Comparison of ENCODE assay signal across 1 cellular context in the genomic region with DNA sequence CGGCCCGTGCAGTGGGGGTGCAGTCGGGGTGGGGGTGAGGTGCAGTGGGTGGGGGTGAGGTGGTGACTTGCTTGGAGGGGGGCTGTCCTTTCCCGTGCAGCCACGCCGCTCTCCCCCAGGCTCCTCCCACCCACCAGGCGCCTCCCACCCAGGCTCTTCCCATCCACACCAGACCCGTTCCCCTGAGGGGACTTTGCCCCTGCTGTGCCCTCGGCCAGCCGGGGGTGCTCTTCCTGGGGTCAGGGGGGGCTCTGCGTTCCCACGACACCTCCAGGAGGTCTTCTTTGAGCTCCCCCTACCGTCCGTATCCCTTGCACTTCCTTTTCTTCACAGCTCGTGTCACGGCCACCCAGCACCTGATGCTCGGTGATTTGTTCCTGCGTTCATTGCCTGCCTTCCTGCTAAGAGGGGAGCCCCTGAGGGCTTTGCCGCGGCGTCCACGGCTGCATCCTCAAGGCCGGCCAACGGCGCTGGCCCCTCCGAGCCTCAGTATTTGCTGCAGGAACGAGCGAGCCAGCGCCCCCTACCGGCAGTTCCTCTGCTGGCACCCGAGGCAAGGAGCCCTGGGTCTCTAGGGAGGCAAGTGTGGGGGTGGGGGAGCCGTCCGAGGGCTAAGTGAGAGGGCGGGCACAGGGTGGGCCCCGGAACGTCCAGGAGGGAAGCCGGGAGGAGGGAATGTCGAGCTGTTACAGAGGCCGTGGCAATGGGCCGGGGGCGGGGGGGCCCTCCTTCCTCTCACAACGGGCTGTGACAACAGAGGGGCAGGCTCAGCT.
TF ChIP-seq lines count a peak whose summit lies in the region.

No MANE protein-coding gene starts in this region.

TF ChIP-seq in K562, 482 proteins besides CTCF, POLR2A, EP300 and RAD21 (continues in another document):
- TF ChIP-seq, protein P1, sequence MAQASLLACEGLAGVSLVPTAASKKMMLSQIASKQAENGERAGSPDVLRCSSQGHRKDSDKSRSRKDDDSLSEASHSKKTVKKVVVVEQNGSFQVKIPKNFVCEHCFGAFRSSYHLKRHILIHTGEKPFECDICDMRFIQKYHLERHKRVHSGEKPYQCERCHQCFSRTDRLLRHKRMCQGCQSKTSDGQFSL (CRISPR knock-in tag; IDR thresholded peaks at IDR 0.05): peak; percentile 47; the same call in 1 of the 2 replicates
- TF ChIP-seq, protein P1 (tag; IDR thresholded peaks at IDR 0.05): peak in 1 of 2 experiments; percentile 86; a peak in 2 of 4 replicates
- TF ChIP-seq KLF16 (IDR thresholded peaks at IDR 0.05) (peak; percentile 31; the same call in 1 of the 2 replicates), CBX3 (IDR thresholded peaks at IDR 0.05; ENCODE audit: borderline replicate concordance in 1 of 2, low read length in 2 of 2) (peak in 1 of 2 experiments; percentile 52; a peak in 1 of 3 replicates), LARP7 (IDR thresholded peaks at IDR 0.05) (no peak), MTA3 (IDR thresholded peaks at IDR 0.05; ENCODE audit: borderline replicate concordance) (peak; percentile 82; the same call in 1 of the 2 replicates), CTBP1 (IDR thresholded peaks at IDR 0.05; ENCODE audit: borderline replicate concordance) (peak; percentile 51; the same call in 1 of the 2 replicates), NEUROD1 (IDR thresholded peaks at IDR 0.05; ENCODE audit: borderline replicate concordance, low read depth, low read length, partially characterized antibody) (no peak), ZBTB7A (IDR thresholded peaks at IDR 0.05; ENCODE audit: borderline replicate concordance, control insufficient read depth, low read depth, low read length) (peak; percentile 88), POU5F1 (IDR thresholded peaks at IDR 0.05; ENCODE audit: borderline replicate concordance, low read depth, low read length, partially characterized antibody) (no peak), ZFX (CRISPR knock-in tag; IDR thresholded peaks at IDR 0.05) (peak; percentile 40; the same call in 1 of the 2 replicates), CHD2 (IDR thresholded peaks at IDR 0.05; ENCODE audit: low read depth, low read length) (0 out of 2 replicates have a peak, but pooled peaks have one; percentile 24), SRSF1 (IDR thresholded peaks at IDR 0.05; ENCODE audit: low read depth, low read length) (no peak), TCF3 (CRISPR knock-in tag; IDR thresholded peaks at IDR 0.05) (0 out of 2 replicates have a peak, but pooled peaks have one; percentile 8), ATF1 (CRISPR knock-in tag; IDR thresholded peaks at IDR 0.05) (no peak), ATF1 (tag; IDR thresholded peaks at IDR 0.05) (peak; percentile 45), ARNT (IDR thresholded peaks at IDR 0.05) (no peak; a peak in 1 of 4 replicates), SP1 (CRISPR knock-in tag; IDR thresholded peaks at IDR 0.05) (peak; percentile 63; the same call in 1 of the 2 replicates), LCOR (CRISPR knock-in tag; IDR thresholded peaks at IDR 0.05) (peak; percentile 13; the same call in 1 of the 2 replicates), BRD4 (IDR thresholded peaks at IDR 0.05) (0 out of 2 replicates have a peak, but pooled peaks have one; percentile 37), CREB1 (IDR thresholded peaks at IDR 0.05) (no peak), CREB1 (CRISPR knock-in tag; IDR thresholded peaks at IDR 0.05) (peak; percentile 58; the same call in 1 of the 2 replicates), FOXA1 (IDR thresholded peaks at IDR 0.05; ENCODE audit: borderline replicate concordance) (no peak), MYBL2 (IDR thresholded peaks at IDR 0.05; ENCODE audit: low read depth) (no peak), MYBL2 (CRISPR knock-in tag; IDR thresholded peaks at IDR 0.05; ENCODE audit: borderline replicate concordance) (no peak), ARID2 (IDR thresholded peaks at IDR 0.05) (peak; percentile 46; the same call in 1 of the 2 replicates), BRD9 (IDR thresholded peaks at IDR 0.05; ENCODE audit: low read depth, partially characterized antibody) (no peak), CREM (IDR thresholded peaks at IDR 0.05; ENCODE audit: low read depth) (0 out of 2 replicates have a peak, but pooled peaks have one; percentile 34), SMC3 (conservative IDR thresholded peaks at IDR 0.05; ENCODE audit: insufficient read depth, low read depth, low read length) (peak; percentile 32; the same call in 1 of the 2 replicates), CXXC5 (CRISPR knock-in tag; IDR thresholded peaks at IDR 0.05) (peak; percentile 55), RCOR1 (IDR thresholded peaks at IDR 0.05; ENCODE audit: borderline replicate concordance in 1 of 2, low read depth in 2 of 2, low read length in 2 of 2) (peak in 1 of 2 experiments; percentile 50; a peak in 1 of 4 replicates), NR2C2 (CRISPR knock-in tag; IDR thresholded peaks at IDR 0.05) (no peak), NR2C2 (tag; IDR thresholded peaks at IDR 0.05) (peak; percentile 17; the same call in 1 of the 2 replicates), FOXM1 (IDR thresholded peaks at IDR 0.05; ENCODE audit: low read depth) (no peak), FOXM1 (CRISPR knock-in tag; IDR thresholded peaks at IDR 0.05; ENCODE audit: low read depth) (0 out of 2 replicates have a peak, but pooled peaks have one; percentile 67), NR2F6 (CRISPR knock-in tag; IDR thresholded peaks at IDR 0.05) (no peak), SPI1 (IDR thresholded peaks at IDR 0.05; ENCODE audit: borderline replicate concordance, low read depth, low read length) (peak; percentile 70), RBFOX2 (IDR thresholded peaks at IDR 0.05; ENCODE audit: low read depth, low read length) (peak; percentile 60), TOE1 (IDR thresholded peaks at IDR 0.05; ENCODE audit: borderline replicate concordance) (peak; percentile 61; the same call in 1 of the 2 replicates), TOE1 (CRISPR knock-in tag; IDR thresholded peaks at IDR 0.05; ENCODE audit: borderline replicate concordance, low read depth) (no peak), GTF2F1 (IDR thresholded peaks at IDR 0.05; ENCODE audit: low read depth, low read length) (no peak), MCM3 (IDR thresholded peaks at IDR 0.05) (no peak), ZNF263 (CRISPR knock-in tag; IDR thresholded peaks at IDR 0.05; ENCODE audit: borderline replicate concordance) (peak; percentile 46; the same call in 1 of the 2 replicates)
- TF ChIP-seq, protein P2, sequence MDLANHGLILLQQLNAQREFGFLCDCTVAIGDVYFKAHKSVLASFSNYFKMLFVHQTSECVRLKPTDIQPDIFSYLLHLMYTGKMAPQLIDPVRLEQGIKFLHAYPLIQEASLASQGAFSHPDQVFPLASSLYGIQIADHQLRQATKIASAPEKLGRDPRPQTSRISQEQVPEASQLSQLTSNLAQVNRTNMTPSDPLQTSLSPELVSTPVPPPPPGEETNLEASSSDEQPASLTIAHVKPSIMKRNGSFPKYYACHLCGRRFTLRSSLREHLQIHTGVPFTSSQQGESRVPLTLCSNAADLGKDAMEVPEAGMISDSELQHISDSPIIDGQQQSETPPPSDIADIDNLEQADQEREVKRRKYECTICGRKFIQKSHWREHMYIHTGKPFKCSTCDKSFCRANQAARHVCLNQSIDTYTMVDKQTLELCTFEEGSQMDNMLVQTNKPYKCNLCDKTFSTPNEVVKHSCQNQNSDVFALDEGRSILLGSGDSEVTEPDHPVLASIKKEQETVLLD (IDR thresholded peaks at IDR 0.05): peak; percentile 67; the same call in 1 of the 2 replicates
- TF ChIP-seq, protein P3, sequence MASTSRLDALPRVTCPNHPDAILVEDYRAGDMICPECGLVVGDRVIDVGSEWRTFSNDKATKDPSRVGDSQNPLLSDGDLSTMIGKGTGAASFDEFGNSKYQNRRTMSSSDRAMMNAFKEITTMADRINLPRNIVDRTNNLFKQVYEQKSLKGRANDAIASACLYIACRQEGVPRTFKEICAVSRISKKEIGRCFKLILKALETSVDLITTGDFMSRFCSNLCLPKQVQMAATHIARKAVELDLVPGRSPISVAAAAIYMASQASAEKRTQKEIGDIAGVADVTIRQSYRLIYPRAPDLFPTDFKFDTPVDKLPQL (IDR thresholded peaks at IDR 0.05; ENCODE audit: extremely low read depth, insufficient read length): no peak
- TF ChIP-seq, protein P4, sequence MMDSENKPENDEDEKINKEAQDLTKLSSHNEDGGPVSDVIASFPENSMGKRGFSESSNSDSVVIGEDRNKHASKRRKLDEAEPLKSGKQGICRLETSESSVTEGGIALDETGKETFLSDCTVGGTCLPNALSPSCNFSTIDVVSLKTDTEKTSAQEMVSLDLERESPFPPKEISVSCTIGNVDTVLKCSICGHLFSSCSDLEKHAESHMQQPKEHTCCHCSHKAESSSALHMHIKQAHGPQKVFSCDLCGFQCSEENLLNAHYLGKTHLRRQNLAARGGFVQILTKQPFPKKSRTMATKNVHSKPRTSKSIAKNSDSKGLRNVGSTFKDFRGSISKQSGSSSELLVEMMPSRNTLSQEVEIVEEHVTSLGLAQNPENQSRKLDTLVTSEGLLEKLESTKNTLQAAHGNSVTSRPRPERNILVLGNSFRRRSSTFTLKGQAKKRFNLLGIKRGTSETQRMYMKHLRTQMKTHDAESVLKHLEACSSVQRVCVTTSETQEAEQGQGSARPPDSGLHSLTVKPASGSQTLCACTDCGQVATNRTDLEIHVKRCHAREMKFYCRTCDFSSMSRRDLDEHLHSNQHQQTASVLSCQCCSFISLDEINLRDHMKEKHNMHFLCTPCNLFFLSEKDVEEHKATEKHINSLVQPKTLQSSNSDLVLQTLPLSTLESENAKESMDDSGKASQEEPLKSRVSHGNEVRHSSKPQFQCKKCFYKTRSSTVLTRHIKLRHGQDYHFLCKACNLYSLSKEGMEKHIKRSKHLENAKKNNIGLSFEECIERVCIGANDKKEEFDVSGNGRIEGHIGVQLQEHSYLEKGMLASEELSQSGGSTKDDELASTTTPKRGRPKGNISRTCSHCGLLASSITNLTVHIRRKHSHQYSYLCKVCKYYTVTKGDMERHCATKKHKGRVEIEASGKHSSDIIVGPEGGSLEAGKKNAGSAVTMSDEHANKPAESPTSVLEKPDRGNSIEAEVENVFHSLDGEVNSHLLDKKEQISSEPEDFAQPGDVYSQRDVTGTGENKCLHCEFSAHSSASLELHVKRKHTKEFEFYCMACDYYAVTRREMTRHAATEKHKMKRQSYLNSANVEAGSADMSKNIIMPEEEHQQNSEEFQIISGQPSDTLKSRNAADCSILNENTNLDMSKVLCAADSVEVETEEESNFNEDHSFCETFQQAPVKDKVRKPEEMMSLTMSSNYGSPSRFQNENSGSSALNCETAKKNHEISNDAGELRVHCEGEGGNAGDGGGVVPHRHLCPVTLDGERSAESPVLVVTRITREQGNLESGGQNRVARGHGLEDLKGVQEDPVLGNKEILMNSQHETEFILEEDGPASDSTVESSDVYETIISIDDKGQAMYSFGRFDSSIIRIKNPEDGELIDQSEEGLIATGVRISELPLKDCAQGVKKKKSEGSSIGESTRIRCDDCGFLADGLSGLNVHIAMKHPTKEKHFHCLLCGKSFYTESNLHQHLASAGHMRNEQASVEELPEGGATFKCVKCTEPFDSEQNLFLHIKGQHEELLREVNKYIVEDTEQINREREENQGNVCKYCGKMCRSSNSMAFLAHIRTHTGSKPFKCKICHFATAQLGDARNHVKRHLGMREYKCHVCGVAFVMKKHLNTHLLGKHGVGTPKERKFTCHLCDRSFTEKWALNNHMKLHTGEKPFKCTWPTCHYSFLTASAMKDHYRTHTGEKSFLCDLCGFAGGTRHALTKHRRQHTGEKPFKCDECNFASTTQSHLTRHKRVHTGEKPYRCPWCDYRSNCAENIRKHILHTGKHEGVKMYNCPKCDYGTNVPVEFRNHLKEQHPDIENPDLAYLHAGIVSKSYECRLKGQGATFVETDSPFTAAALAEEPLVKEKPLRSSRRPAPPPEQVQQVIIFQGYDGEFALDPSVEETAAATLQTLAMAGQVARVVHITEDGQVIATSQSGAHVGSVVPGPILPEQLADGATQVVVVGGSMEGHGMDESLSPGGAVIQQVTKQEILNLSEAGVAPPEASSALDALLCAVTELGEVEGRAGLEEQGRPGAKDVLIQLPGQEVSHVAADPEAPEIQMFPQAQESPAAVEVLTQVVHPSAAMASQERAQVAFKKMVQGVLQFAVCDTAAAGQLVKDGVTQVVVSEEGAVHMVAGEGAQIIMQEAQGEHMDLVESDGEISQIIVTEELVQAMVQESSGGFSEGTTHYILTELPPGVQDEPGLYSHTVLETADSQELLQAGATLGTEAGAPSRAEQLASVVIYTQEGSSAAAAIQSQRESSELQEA (IDR thresholded peaks at IDR 0.05; ENCODE audit: low read depth): peak; percentile 71
- TF ChIP-seq, protein P5, sequence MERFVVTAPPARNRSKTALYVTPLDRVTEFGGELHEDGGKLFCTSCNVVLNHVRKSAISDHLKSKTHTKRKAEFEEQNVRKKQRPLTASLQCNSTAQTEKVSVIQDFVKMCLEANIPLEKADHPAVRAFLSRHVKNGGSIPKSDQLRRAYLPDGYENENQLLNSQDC (CRISPR knock-in tag; IDR thresholded peaks at IDR 0.05): no peak
- TF ChIP-seq, protein P6, sequence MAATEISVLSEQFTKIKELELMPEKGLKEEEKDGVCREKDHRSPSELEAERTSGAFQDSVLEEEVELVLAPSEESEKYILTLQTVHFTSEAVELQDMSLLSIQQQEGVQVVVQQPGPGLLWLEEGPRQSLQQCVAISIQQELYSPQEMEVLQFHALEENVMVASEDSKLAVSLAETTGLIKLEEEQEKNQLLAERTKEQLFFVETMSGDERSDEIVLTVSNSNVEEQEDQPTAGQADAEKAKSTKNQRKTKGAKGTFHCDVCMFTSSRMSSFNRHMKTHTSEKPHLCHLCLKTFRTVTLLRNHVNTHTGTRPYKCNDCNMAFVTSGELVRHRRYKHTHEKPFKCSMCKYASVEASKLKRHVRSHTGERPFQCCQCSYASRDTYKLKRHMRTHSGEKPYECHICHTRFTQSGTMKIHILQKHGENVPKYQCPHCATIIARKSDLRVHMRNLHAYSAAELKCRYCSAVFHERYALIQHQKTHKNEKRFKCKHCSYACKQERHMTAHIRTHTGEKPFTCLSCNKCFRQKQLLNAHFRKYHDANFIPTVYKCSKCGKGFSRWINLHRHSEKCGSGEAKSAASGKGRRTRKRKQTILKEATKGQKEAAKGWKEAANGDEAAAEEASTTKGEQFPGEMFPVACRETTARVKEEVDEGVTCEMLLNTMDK (IDR thresholded peaks at IDR 0.05; ENCODE audit: borderline replicate concordance, insufficient read depth, low read depth, low read length, poor library complexity, severe bottlenecking): peak; percentile 63
